ENCODE assay signal across 8 cellular contexts in genomic region chr5:32295966-32296772, GRCh38. TPM values are rescaled to one million over a fixed set of nuclear protein-coding genes. Genes with fewer than 3 reads are reported as not detected.
A peak's percentile ranks its signal among the peaks of the same experiment; 100 is the strongest.
DNase-seq lines count a peak whose midpoint lies in the region; ATAC-seq, FAIRE-seq and TF ChIP-seq lines count a peak whose summit lies in the region.
"Not testable (repeated sequence)": the region's sequence is repeated elsewhere in the genome, so short reads cannot be mapped to it uniquely, and the experiment has no call there.

No MANE protein-coding gene starts in this region.

- in situ Hi-C loops in K562 (cut with MboI); gastrocnemius medialis (cut with MboI; ENCODE audit: low sequenced_read_pairs in 4 of 4): not testable (repeated sequence)

- not testable (repeated sequence) for DNase-seq in H9; K562 (ENCODE audit: extremely low read depth in 1 of 4, low spot score in 3 of 4); Right ventricle myocardium superior; nephron progenitor cell
- DNase-seq in adrenal gland = peak in 6 of 7 donors; percentile 44 to 64 (median 62)
- DNase-seq in kidney tubule cell (ENCODE audit: low spot score) = peak; percentile 61
- DNase-seq in gastrocnemius medialis = peak in 1 of 2 donors; percentile 22

- H3K4me3 ChIP-seq in adrenal gland, K562, gastrocnemius medialis: not testable (repeated sequence)

- H3K36me3 Mint-ChIP-seq in H9 (ENCODE audit: insufficient read depth in 1 of 3, low read depth in 3 of 3) (peaks cover 35 to 49% (median 47%) of the 10 kb centered on the region in 3 experiments), nephron progenitor cell (ENCODE audit: low read depth) (peaks cover 61% of the 10 kb centered on the region)
- H3K36me3 Mint-ChIP-seq in T-helper 1 cell treated with Interleukin-12 subunit alpha and Interleukin-12 subunit beta and Interleukin-4 antibody, amounts not matched to agents 30 μg/mL and 1 μg/mL, for 36 hours (ENCODE audit: low read depth) = peaks cover 32% of the 10 kb centered on the region

- not testable (repeated sequence) for H2AK5ac ChIP-seq in H9 (ENCODE audit: insufficient read length, low read length)

- not testable (repeated sequence) for TF ChIP-seq RAD21 in K562 (CRISPR knock-in tag; conservative IDR thresholded peaks at IDR 0.05 in 1 of 2, IDR thresholded peaks at IDR 0.05 in 1 of 2)

- H3K9me3 ChIP-seq in H9 (ENCODE audit: control insufficient read depth, low read depth, low read length); adrenal gland (replicated peaks in 1 of 3); K562 (replicated peaks; ENCODE audit: control insufficient read depth, insufficient read depth, low read depth, low read length); gastrocnemius medialis: not testable (repeated sequence)

- intact Hi-C loops in adrenal gland (cut with DNase I); K562 (cut with micrococcal nuclease); Right ventricle myocardium superior (cut with DNase I); gastrocnemius medialis (cut with DNase I; ENCODE audit: low total_unique reads): not testable (repeated sequence)

- ATAC-seq in K562 (peak; percentile 20; the same call in 2 of the 3 replicates), Right ventricle myocardium superior (ENCODE audit: poor library complexity) (peak; percentile 12), gastrocnemius medialis (peak; percentile 75 to 78)

- not testable (repeated sequence) for BruUV-seq in K562 (replicated peaks; lab: Mats Ljungman, UMichigan)

- TF ChIP-seq CTCF in H9 (conservative IDR thresholded peaks at IDR 0.05); adrenal gland (IDR thresholded peaks at IDR 0.05); K562 (IDR thresholded peaks at IDR 0.05 in 2 of 3, conservative IDR thresholded peaks at IDR 0.05 in 1 of 3; ENCODE audit: insufficient read depth in 2 of 3, low read depth in 1 of 3, low read length in 3 of 3); nephron progenitor cell (IDR thresholded peaks at IDR 0.05); gastrocnemius medialis (IDR thresholded peaks at IDR 0.05 in 4 of 5, conservative IDR thresholded peaks at IDR 0.05 in 1 of 5): not testable (repeated sequence)

- H3K27me3 Mint-ChIP-seq in H9 (ENCODE audit: low read depth); T-helper 1 cell treated with Interleukin-12 subunit alpha and Interleukin-12 subunit beta and Interleukin-4 antibody, amounts not matched to agents 30 μg/mL and 1 μg/mL, for 36 hours (ENCODE audit: low read depth); nephron progenitor cell (ENCODE audit: low read depth, poor library complexity): not testable (repeated sequence)

- H2AFZ ChIP-seq in H9 (ENCODE audit: low read length); K562 (ENCODE audit: low read depth, low read length): not testable (repeated sequence)

- H3K56ac ChIP-seq in H9 (ENCODE audit: insufficient read length, low read depth, low read length) = not testable (repeated sequence)

- not testable (repeated sequence) for H2BK5ac ChIP-seq in H9 (ENCODE audit: insufficient read length, low read length)

- not testable (repeated sequence) for H3K27ac ChIP-seq in H9 (ENCODE audit: insufficient read length, low read depth, low read length); K562 (ENCODE audit: extremely low read depth, low read depth, low read length)
- H3K27ac ChIP-seq in adrenal gland (peak overlapping the region in 2 of 5 donors; percentile 41 to 47), gastrocnemius medialis (peak overlapping the region in 2 of 4 donors; percentile 41 to 64)

- H2BK120ac ChIP-seq in H9 (ENCODE audit: low read depth, low read length, poor library complexity, severe bottlenecking) = not testable (repeated sequence)

- H4K8ac ChIP-seq in H9 (replicated peaks; ENCODE audit: insufficient read length, low read depth, low read length) = not testable (repeated sequence)

- not testable (repeated sequence) for H3T11ph ChIP-seq in H9 (ENCODE audit: low read length)

- H3K79me1 ChIP-seq in H9 (ENCODE audit: insufficient read depth, low read depth, low read length, poor library complexity, severe bottlenecking) = not testable (repeated sequence)

- H2BK12ac ChIP-seq in H9 (ENCODE audit: insufficient read length, low read depth, low read length) = not testable (repeated sequence)

- H3K79me2 ChIP-seq in H9 (ENCODE audit: insufficient read depth, low read length) (peaks cover 21% of the 10 kb centered on the region; the same call in 1 of the 2 replicates), K562 (ENCODE audit: control insufficient read depth, insufficient read depth, low read length) (peaks cover 41% of the 10 kb centered on the region)

- not testable (repeated sequence) for H3K27me3 ChIP-seq in H9 (ENCODE audit: insufficient read depth, low read length); adrenal gland; K562 (ENCODE audit: control insufficient read depth in 2 of 2, insufficient read depth in 2 of 2, low read length in 2 of 2); gastrocnemius medialis

- H3K4ac ChIP-seq in H9 (ENCODE audit: low read depth, low read length) = not testable (repeated sequence)

- not testable (repeated sequence) for H3K4me2 ChIP-seq in H9 (ENCODE audit: insufficient read depth, insufficient read length, low read length); K562 (ENCODE audit: insufficient read depth, low read length)

- not testable (repeated sequence) for H3K9ac ChIP-seq in H9 (ENCODE audit: extremely low read depth, insufficient read length, low read length)
- H3K9ac ChIP-seq in K562 (ENCODE audit: insufficient read depth in 1 of 2, low read depth in 2 of 2, low read length in 2 of 2) = 0 out of 4 replicates have a peak overlapping the region, but pooled peaks of 1 of the 2 experiments have one; percentile 12

- CTCF ChIA-PET in K562 (lab: Yijun Ruan, JAX; ENCODE audit: low intra/inter-chr PET ratio) = not testable (repeated sequence)

- FAIRE-seq in K562 (lab: Jason Lieb, UNC) = not testable (repeated sequence)

- not testable (repeated sequence) for H3K14ac ChIP-seq in H9 (ENCODE audit: insufficient read depth, low read length)

- not testable (repeated sequence) for H3K23me2 ChIP-seq in H9 (ENCODE audit: insufficient read length, low read depth, low read length, poor library complexity, severe bottlenecking)

- not testable (repeated sequence) for H3K9me1 ChIP-seq in K562 (ENCODE audit: control insufficient read depth, insufficient read depth, low read length)

- not testable (repeated sequence) for H4K20me1 ChIP-seq in H9 (ENCODE audit: control insufficient read depth, insufficient read depth, insufficient read length); K562 (replicated peaks; ENCODE audit: control insufficient read depth, insufficient read depth, low read length)

- not testable (repeated sequence) for H4K5ac ChIP-seq in H9 (ENCODE audit: insufficient read length, low read depth, low read length)

- not testable (repeated sequence) for TF ChIP-seq POLR2A in adrenal gland (IDR thresholded peaks at IDR 0.05); K562 (conservative IDR thresholded peaks at IDR 0.05); gastrocnemius medialis (IDR thresholded peaks at IDR 0.05)

- H3K9me3 Mint-ChIP-seq in H9; T-helper 1 cell treated with Interleukin-12 subunit alpha and Interleukin-12 subunit beta and Interleukin-4 antibody, amounts not matched to agents 30 μg/mL and 1 μg/mL, for 36 hours; nephron progenitor cell: not testable (repeated sequence)

- POLR2A ChIA-PET in K562 (lab: Yijun Ruan, JAX) = interaction anchor here (1.8 kb wide), 1 partner anchor 10 kb away, joined by 10 read pairs; no protein-coding TSS in a partner anchor

- not testable (repeated sequence) for H3K36me3 ChIP-seq in adrenal gland (replicated peaks in 1 of 2); gastrocnemius medialis
- H3K36me3 ChIP-seq in K562 (ENCODE audit: control insufficient read depth, insufficient read depth, low read length) = peaks cover 34% of the 10 kb centered on the region; the same call in 2 of the 3 replicates

- not testable (repeated sequence) for H3K23ac ChIP-seq in H9 (ENCODE audit: insufficient read length, low read depth, low read length)

- peaks cover 25 to 33% of the 10 kb centered on the region in 2 experiments for H3K4me1 Mint-ChIP-seq in H9
- peaks cover 33% of the 10 kb centered on the region for H3K4me1 Mint-ChIP-seq in T-helper 1 cell treated with Interleukin-12 subunit alpha and Interleukin-12 subunit beta and Interleukin-4 antibody, amounts not matched to agents 30 μg/mL and 1 μg/mL, for 36 hours (ENCODE audit: low read depth)
- H3K4me1 Mint-ChIP-seq in nephron progenitor cell = peaks cover 28% of the 10 kb centered on the region

- not testable (repeated sequence) for H2BK20ac ChIP-seq in H9 (ENCODE audit: low read depth, low read length, poor library complexity, severe bottlenecking)

- H3K4me3 Mint-ChIP-seq in H9; T-helper 1 cell treated with Interleukin-12 subunit alpha and Interleukin-12 subunit beta and Interleukin-4 antibody, amounts not matched to agents 30 μg/mL and 1 μg/mL, for 36 hours; nephron progenitor cell: not testable (repeated sequence)

- not testable (repeated sequence) for H3K18ac ChIP-seq in H9 (ENCODE audit: insufficient read length, low read depth, low read length)

- WGBS in H9 (ENCODE audit: extremely low coverage, insufficient read length, low lambda C conversion rate) = no CpG with 5 or more reads among the region's 9 CpGs
- WGBS in adrenal gland, 4 donors = 69 to 80% (median 76%) methylated on average over 9 of the region's 9 CpGs
- WGBS in K562 (ENCODE audit: insufficient coverage, low coverage, missing lambda C conversion rate) = 70% methylated on average over 9 of the region's 9 CpGs

- H3K27ac Mint-ChIP-seq in H9 = peak overlapping the region in 2 of 3 experiments; percentile 41 to 82; a peak in 2 of 7 replicates
- H3K27ac Mint-ChIP-seq in T-helper 1 cell treated with Interleukin-12 subunit alpha and Interleukin-12 subunit beta and Interleukin-4 antibody, amounts not matched to agents 30 μg/mL and 1 μg/mL, for 36 hours = peak overlapping the region; percentile 33
- H3K27ac Mint-ChIP-seq in nephron progenitor cell = peak overlapping the region; percentile 90

- H4K91ac ChIP-seq in H9 (ENCODE audit: insufficient read length, low read depth, low read length) = not testable (repeated sequence)

- not testable (repeated sequence) for TF ChIP-seq EP300 in K562 (IDR thresholded peaks at IDR 0.05; ENCODE audit: low read length)

- not testable (repeated sequence) for H2BK15ac ChIP-seq in H9 (ENCODE audit: low read depth, low read length)

- not testable (repeated sequence) for H3K4me1 ChIP-seq in H9 (ENCODE audit: insufficient read depth, low read length)
- H3K4me1 ChIP-seq in adrenal gland (replicated peaks in 1 of 2) = peaks cover 11 to 14% of the 10 kb centered on the region in 2 donors
- peaks cover 19 to 25% of the 10 kb centered on the region in 2 experiments for H3K4me1 ChIP-seq in K562 (replicated peaks in 1 of 2; ENCODE audit: control insufficient read depth in 2 of 2, insufficient read depth in 2 of 2, low read length in 2 of 2)
- peaks cover 32 to 40% of the 10 kb centered on the region in 2 donors for H3K4me1 ChIP-seq in gastrocnemius medialis

RNA-seq across cellular contexts. Expression of gene MTMR12, which starts 16.6 kb away (rescaled TPM):
- total RNA-seq in H9 (2021) (39.3 and 39.4 TPM in 2 replicates), adrenal gland (10 to 100 TPM; 21.7 to 30.7 (median 25.0) TPM), K562 (2014; rRNA removed) (13.4 and 17.9 TPM in 2 replicates), K562 (2014; rRNA removed; fragmentation: Illumina TruSeq; extraction: Trizol) (17.1 and 20.9 TPM in 2 replicates), K562 (2015; rRNA removed; fragmentation: Illumina TruSeq; extraction: Trizol) (19.3 and 21.0 TPM in 2 replicates), K562 (2021) (28.4 and 28.7 TPM in 2 replicates), Right ventricle myocardium superior (14.6 TPM), gastrocnemius medialis (10 to 100 TPM in 3 of 4 donors, 1 to 10 TPM in 1; 6.4 to 11.5 (median 10.6) TPM)
- polyA plus RNA-seq in adrenal gland (10 to 100 TPM in 1 of 3 donors, 1 to 10 TPM in 2; 4.5 to 18.4 (median 6.5) TPM), K562 (2011; rRNA removed) (14.3 and 22.1 TPM in 2 replicates), K562 (2014; fragmentation: Illumina TruSeq; extraction: Trizol) (24.7 and 25.1 TPM in 2 replicates), K562 (2014; fragmentation: Nextera tagmentation; extraction: Ambion mirVana) (1 to 10 TPM; 4.0 to 5.3 TPM), K562 (2014; rRNA removed) (12.3 and 14.0 TPM in 2 replicates)
- total RNA-seq in K562 (2011; cell fraction: chromatin; rRNA removed; ENCODE audit: low replicate concordance) = 33.3 and 49.4 TPM in 2 replicates
- 14.5 and 18.4 TPM in 2 replicates for total RNA-seq in K562 (2011; cell fraction: nucleolus; rRNA removed)
- 19.8 and 20.4 TPM in 2 replicates for total RNA-seq in K562 (2011; cell fraction: nucleoplasm; rRNA removed)
- polyA plus RNA-seq in K562 (2011; cell fraction: cytosol; rRNA removed) = 10.6 and 10.8 TPM in 2 replicates
- 6.9 and 7.8 TPM in 2 replicates for polyA plus RNA-seq in K562 (2011; cell fraction: nucleus; rRNA removed)
- 15.1 and 18.0 TPM in 2 replicates for polyA plus RNA-seq in K562 (2012)
- 32.8 and 45.2 TPM in 2 replicates for polyA minus RNA-seq in K562 (2011; rRNA and poly(A)+ RNA removed)
- 12.0 and 21.4 TPM in 2 replicates for polyA minus RNA-seq in K562 (2011; cell fraction: cytosol; rRNA and poly(A)+ RNA removed)
- 10.4 and 16.4 TPM in 2 replicates for polyA minus RNA-seq in K562 (2011; cell fraction: nucleus; rRNA and poly(A)+ RNA removed)

Comparison
In these comparisons a context has a peak if more than half of its experiments do, and no peak if none do; other contexts are left out.
1. H3K27ac Mint-ChIP-seq: peak in every context shown above with its lines; median percentile 90 in nephron progenitor cell; 62 in H9; 33 in T-helper 1 cell treated with Interleukin-12 subunit alpha and Interleukin-12 subunit beta and Interleukin-4 antibody, amounts not matched to agents 30 μg/mL and 1 μg/mL, for 36 hours.
2. ATAC-seq: peak in every context shown above with its lines; median percentile 76 in gastrocnemius medialis; 20 in K562; 12 in Right ventricle myocardium superior.